Comparison of ENCODE assay signal across 14 cellular contexts in the genomic region with DNA sequence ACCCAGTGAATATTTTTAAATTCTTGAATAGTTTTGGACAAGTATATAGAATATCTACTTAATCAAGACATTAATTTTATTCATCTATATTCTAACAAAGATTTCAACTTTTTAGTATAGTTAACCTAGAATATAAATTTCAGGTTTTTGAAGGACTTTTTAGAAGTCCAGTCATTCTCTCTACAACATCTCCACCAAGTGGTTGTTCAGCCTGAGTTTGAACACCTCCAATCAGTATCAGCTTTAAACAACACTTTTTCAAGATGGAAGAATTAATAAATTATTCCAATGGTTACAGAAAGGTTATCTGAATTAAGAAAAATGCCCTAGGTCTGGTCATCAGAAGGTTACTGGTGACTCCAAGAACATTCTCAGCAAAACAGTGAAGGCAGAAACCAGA. TPM values are rescaled to one million over a fixed set of nuclear protein-coding genes. Genes with fewer than 3 reads are reported as not detected.
DNase-seq lines count a peak whose midpoint lies in the region; ATAC-seq, FAIRE-seq and TF ChIP-seq lines count a peak whose summit lies in the region.
"Had no signal": no experiment of that assay in that cellular context is flagged by ENCODE, and none has a peak within 500 bp of the region (broad histone marks: within the 10 kb centered on the region; RNA-seq: fewer than 3 reads in every experiment).

No MANE protein-coding gene starts in this region.

- H3K36me3 ChIP-seq in RWPE2 (ENCODE audit: low read depth) = no peaks in the 10 kb centered on the region
- H3K36me3 ChIP-seq: neutrophil had no signal

- POLR2A ChIA-PET in A549 (lab: Yijun Ruan, JAX) = no interaction called here

- in situ Hi-C loops in GM13976 (cut with MboI; ENCODE audit: low sequenced_read_pairs, unreplicated experiment) = no loop called here

- CTCF ChIA-PET in A549 (lab: Yijun Ruan, JAX) = interaction anchor here (0.6 to 1.2 kb wide), 6 partner anchors 9 to 293 kb away, joined by 3 to 6 read pairs (median 3); no protein-coding TSS in a partner anchor

- no peaks in the 10 kb centered on the region for H3K27me3 ChIP-seq in RWPE2 (ENCODE audit: insufficient read depth, poor library complexity, severe bottlenecking)
- H3K27me3 ChIP-seq: neutrophil had no signal

- peak; percentile 35 for TF ChIP-seq CTCF in A549 (IDR thresholded peaks at IDR 0.05)
- peak; percentile 35 for TF ChIP-seq CTCF in GM13976 (IDR thresholded peaks at IDR 0.05; ENCODE audit: borderline replicate concordance, control extremely low read depth, extremely low read depth, insufficient read depth, missing control alignments)
- TF ChIP-seq CTCF in RWPE2 (IDR thresholded peaks at IDR 0.05; ENCODE audit: poor library complexity, severe bottlenecking) = peak; percentile 42
- TF ChIP-seq CTCF in fibroblast of villous mesenchyme (IDR thresholded peaks at IDR 0.05; ENCODE audit: insufficient read depth, low read depth, low read length) = peak; percentile 40

- no peak overlapping the region for H3K27ac ChIP-seq in A549
- H3K27ac ChIP-seq in RWPE2 (ENCODE audit: poor library complexity, severe bottlenecking) = no peak overlapping the region
- H3K27ac ChIP-seq: neutrophil had no signal

- TF ChIP-seq POLR2A in A549 (IDR thresholded peaks at IDR 0.05; ENCODE audit: low read length) = no peak

- ATAC-seq in A549 (0 out of 6 replicates have a peak, but pooled peaks of 1 of the 2 experiments have one; percentile 22), RWPE2 (ENCODE audit: low read depth) (no peak), HG02588 (IDR thresholded peaks at IDR 0.05; ENCODE audit: unreplicated experiment) (no peak), HG02852 (IDR thresholded peaks at IDR 0.05; ENCODE audit: unreplicated experiment) (no peak), HG03175 (IDR thresholded peaks at IDR 0.05; ENCODE audit: unreplicated experiment) (no peak)
- ATAC-seq: stimulated activated effector memory CD8-positive, alpha-beta T cell treated with anti-CD3 and anti-CD28 coated beads, Interleukin-12 subunit alpha, Interleukin-12 subunit beta, amount 100 ng/mL, for 72 hours had no signal

- TF ChIP-seq RAD21 in A549 (conservative IDR thresholded peaks at IDR 0.05 in 1 of 2, IDR thresholded peaks at IDR 0.05 in 1 of 2) = peak; percentile 38; a peak in 3 of 5 replicates

- H3K4me1 ChIP-seq in A549 (no peaks in the 10 kb centered on the region), RWPE2 (ENCODE audit: insufficient read depth, poor library complexity, severe bottlenecking) (no peaks in the 10 kb centered on the region)

- FAIRE-seq in A549 (lab: Jason Lieb, UNC) = no peak

- no peaks in the 10 kb centered on the region for H3K9me3 ChIP-seq in A549
- H3K9me3 ChIP-seq in RWPE2 (ENCODE audit: severe bottlenecking) = no peaks in the 10 kb centered on the region
- H3K9me3 ChIP-seq: neutrophil had no signal

- H3K4me3 ChIP-seq in A549 = no peak overlapping the region
- H3K4me3 ChIP-seq in RWPE2 (ENCODE audit: severe bottlenecking) = no peak overlapping the region
- no peak overlapping the region for H3K4me3 ChIP-seq in fibroblast of villous mesenchyme (ENCODE audit: low read depth, low read length)

- H3K4me2 ChIP-seq in A549 = no peak overlapping the region

- no peak for TF ChIP-seq EP300 in A549 (IDR thresholded peaks at IDR 0.05)

- DNase-seq in A549 (ENCODE audit: low read depth in 1 of 2, low spot score in 1 of 2) (peak in 1 of 2 experiments; percentile 20), GM13976 (ENCODE audit: low spot score) (peak; percentile 14), RWPE2 (ENCODE audit: low spot score) (no peak), fibroblast of villous mesenchyme (ENCODE audit: low read depth) (peak; percentile 32), hippocampal formation (lab: John Stamatoyannopoulos, UW) (no peak)
- DNase-seq: activated CD8-positive, alpha-beta memory T cell treated with anti-CD3 and anti-CD28 coated beads, Interleukin-2, amount 50 U/mL, for 4 hours; CD4-positive, CD25-positive, alpha-beta regulatory T cell; NCI-H1417; T-helper 9 cell had no signal

TF ChIP-seq in A549, 52 proteins besides CTCF, POLR2A, EP300 and RAD21:
- no peak for TF ChIP-seq MAFK (IDR thresholded peaks at IDR 0.05; ENCODE audit: partially characterized antibody)
- no peak for TF ChIP-seq RARB (CRISPR knock-in tag; IDR thresholded peaks at IDR 0.05)
- no peak for TF ChIP-seq JUN (IDR thresholded peaks at IDR 0.05)
- no peak for TF ChIP-seq RCOR1 (IDR thresholded peaks at IDR 0.05; ENCODE audit: low read depth, low read length)
- TF ChIP-seq SMC3 (IDR thresholded peaks at IDR 0.05) = no peak
- no peak for TF ChIP-seq GATA3 (IDR thresholded peaks at IDR 0.05; ENCODE audit: borderline replicate concordance)
- TF ChIP-seq MAZ (IDR thresholded peaks at IDR 0.05; ENCODE audit: borderline replicate concordance, low read depth, low read length) = no peak
- no peak for TF ChIP-seq KDM5A (IDR thresholded peaks at IDR 0.05)
- no peak for TF ChIP-seq RFX5 (IDR thresholded peaks at IDR 0.05)
- TF ChIP-seq CHD2 (IDR thresholded peaks at IDR 0.05; ENCODE audit: low read length, partially characterized antibody) = no peak
- TF ChIP-seq, protein P1, sequence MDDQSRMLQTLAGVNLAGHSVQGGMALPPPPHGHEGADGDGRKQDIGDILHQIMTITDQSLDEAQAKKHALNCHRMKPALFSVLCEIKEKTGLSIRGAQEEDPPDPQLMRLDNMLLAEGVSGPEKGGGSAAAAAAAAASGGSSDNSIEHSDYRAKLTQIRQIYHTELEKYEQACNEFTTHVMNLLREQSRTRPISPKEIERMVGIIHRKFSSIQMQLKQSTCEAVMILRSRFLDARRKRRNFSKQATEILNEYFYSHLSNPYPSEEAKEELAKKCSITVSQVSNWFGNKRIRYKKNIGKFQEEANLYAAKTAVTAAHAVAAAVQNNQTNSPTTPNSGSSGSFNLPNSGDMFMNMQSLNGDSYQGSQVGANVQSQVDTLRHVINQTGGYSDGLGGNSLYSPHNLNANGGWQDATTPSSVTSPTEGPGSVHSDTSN (IDR thresholded peaks at IDR 0.05) = no peak
- TF ChIP-seq CHD4 (IDR thresholded peaks at IDR 0.05; ENCODE audit: borderline replicate concordance) = no peak
- no peak for TF ChIP-seq CBX8 (IDR thresholded peaks at IDR 0.05)
- TF ChIP-seq KDM1A (IDR thresholded peaks at IDR 0.05; ENCODE audit: low read depth) = no peak
- no peak for TF ChIP-seq HOXB13 (CRISPR knock-in tag; IDR thresholded peaks at IDR 0.05; ENCODE audit: low read depth)

RNA-seq across cellular contexts. Expression of a gene that starts 31.8 kb away (rescaled TPM):
- polyA plus RNA-seq in A549 (2011; rRNA removed) (724 and 890 TPM in 2 replicates), A549 (2017; fragmentation: RNase III; extraction: RNeasy Plus Mini Kit Qiagen cat#74134 plus additional on column Dnase treatment) (436 to 478 TPM (median 451 TPM) in 3 replicates)
- 279 and 369 TPM in 2 replicates for polyA plus RNA-seq in A549 (2012; cell fraction: cytosol; rRNA removed)
- 144 and 250 TPM in 2 replicates for polyA plus RNA-seq in A549 (2012; cell fraction: nucleus; rRNA removed)
- 147 and 148 TPM in 2 replicates for polyA minus RNA-seq in A549 (2011; rRNA and poly(A)+ RNA removed)
- 182 and 279 TPM in 2 replicates for total RNA-seq in fibroblast of villous mesenchyme

Comparison
In these comparisons a context has a peak if more than half of its experiments do, and no peak if none do; other contexts are left out.
1. DNase-seq: peak in GM13976 (single experiment) and fibroblast of villous mesenchyme (single experiment); none in RWPE2 (single experiment) and hippocampal formation (0 of 2).
2. Peak in every context shown above with its lines, with median percentiles within 50 percentile points of each other: CTCF ChIP-seq.